In the genomic region with DNA sequence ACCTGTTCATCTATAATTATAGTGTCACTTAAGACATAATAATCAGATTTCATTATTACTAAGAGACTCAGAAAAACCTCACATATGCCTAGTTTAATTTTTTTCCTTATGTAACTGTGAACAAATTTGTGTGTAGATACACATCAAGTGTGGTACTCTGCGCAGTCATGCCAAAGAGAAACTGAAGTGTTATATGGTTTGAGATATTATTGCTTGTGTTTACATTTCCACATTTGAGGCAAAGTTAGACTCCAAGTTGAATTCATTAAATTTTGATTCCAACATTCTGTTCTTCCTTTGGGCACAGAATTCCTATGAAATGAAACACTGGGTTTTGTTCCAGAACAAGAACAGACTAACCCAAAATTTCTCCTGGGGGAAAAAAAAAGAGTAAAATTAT, we compare ENCODE assay signal across 8 cellular contexts. TPM values are rescaled to one million over a fixed set of nuclear protein-coding genes. Genes with fewer than 3 reads are reported as not detected.
DNase-seq lines count a peak whose midpoint lies in the region; ATAC-seq, FAIRE-seq and TF ChIP-seq lines count a peak whose summit lies in the region.

No MANE protein-coding gene starts in this region.

- H3K27ac ChIP-seq in breast epithelium (peak overlapping the region; percentile 98 to 99), mucosa of rectum (ENCODE audit: low read depth in 2 of 2, low read length in 2 of 2) (peak overlapping the region; percentile 99 to 100), aorta (ENCODE audit: low read depth in 1 of 2, low read length in 2 of 2) (peak overlapping the region in 1 of 2 donors; percentile 69)

- no peaks in the 10 kb centered on the region for H3K9me3 Mint-ChIP-seq in stimulated activated naive CD8-positive, alpha-beta T cell treated with anti-CD3 and anti-CD28 coated beads, Interleukin-15, Interleukin-2, amounts not matched to agents 100 ng/mL and 50 ng/mL, for 24 hours

- no peak for ATAC-seq in stimulated activated naive CD8-positive, alpha-beta T cell treated with anti-CD3 and anti-CD28 coated beads, Interleukin-15, Interleukin-2, amounts not matched to agents 100 U/mL and 50 U/mL, for 24 hours
- ATAC-seq in aorta (ENCODE audit: low FRiP score), result no peak

- H3K4me1 Mint-ChIP-seq in stimulated activated naive CD8-positive, alpha-beta T cell treated with anti-CD3 and anti-CD28 coated beads, Interleukin-15, Interleukin-2, amounts not matched to agents 100 ng/mL and 50 ng/mL, for 24 hours (ENCODE audit: low read depth), result peaks cover 70% of the 10 kb centered on the region

- no peaks in the 10 kb centered on the region for H3K27me3 Mint-ChIP-seq in stimulated activated naive CD8-positive, alpha-beta T cell treated with anti-CD3 and anti-CD28 coated beads, Interleukin-15, Interleukin-2, amounts not matched to agents 100 ng/mL and 50 ng/mL, for 24 hours

- H3K36me3 ChIP-seq in breast epithelium, result no peaks in the 10 kb centered on the region
- H3K36me3 ChIP-seq in mucosa of rectum (ENCODE audit: control insufficient read depth in 2 of 2, insufficient read depth in 2 of 2, low read length in 2 of 2), result no peaks in the 10 kb centered on the region
- H3K36me3 ChIP-seq in aorta (ENCODE audit: control insufficient read depth in 1 of 2, insufficient read depth in 2 of 2, low read length in 1 of 2), result no peaks in the 10 kb centered on the region

- peaks cover 39% of the 10 kb centered on the region for H3K36me3 Mint-ChIP-seq in stimulated activated naive CD8-positive, alpha-beta T cell treated with anti-CD3 and anti-CD28 coated beads, Interleukin-15, Interleukin-2, amounts not matched to agents 100 ng/mL and 50 ng/mL, for 24 hours (ENCODE audit: low read depth)

- FAIRE-seq in HTR-8/SVneo (lab: Jason Lieb, UNC), result no peak

- no peak for DNase-seq in stimulated activated naive CD8-positive, alpha-beta T cell treated with anti-CD3 and anti-CD28 coated beads, Interleukin-15, Interleukin-2, amounts not matched to agents 100 U/mL and 50 U/mL, for 24 hours
- no peak for DNase-seq in breast epithelium (ENCODE audit: low spot score in 2 of 2)
- DNase-seq in aorta, result no peak
- no peak for DNase-seq in nucleus accumbens (lab: John Stamatoyannopoulos, UW)
- DNase-seq in SKM-1 treated with dmso at 0.1 percent for 144 hours (lab: John Stamatoyannopoulos, UW; ENCODE audit: unreplicated experiment), result no peak
- no peak for DNase-seq in HTR-8/SVneo (ENCODE audit: insufficient read length, low spot score)

- H3K4me3 ChIP-seq in breast epithelium (peak overlapping the region; percentile 76 to 93 (median 87)), mucosa of rectum (ENCODE audit: low read length in 2 of 2) (peak overlapping the region; percentile 97 to 99), aorta (ENCODE audit: low read length in 2 of 2) (peak overlapping the region; percentile 80 to 86)

- peaks cover 0 to 18% of the 10 kb centered on the region in 2 donors for H3K4me1 ChIP-seq in breast epithelium
- H3K4me1 ChIP-seq in mucosa of rectum (ENCODE audit: control insufficient read depth in 2 of 2, insufficient read depth in 2 of 2, low read length in 2 of 2), result peaks cover 19 to 42% of the 10 kb centered on the region in 2 donors
- peaks cover 1 to 5% of the 10 kb centered on the region in 2 donors for H3K4me1 ChIP-seq in aorta (ENCODE audit: control insufficient read depth in 1 of 2, insufficient read depth in 2 of 2, low read length in 2 of 2)

- TF ChIP-seq CTCF in breast epithelium (IDR thresholded peaks at IDR 0.05), result no peak

- peak overlapping the region; percentile 94 to 99 for H3K9ac ChIP-seq in mucosa of rectum (ENCODE audit: low read depth in 1 of 2, low read length in 2 of 2)

- no peak for TF ChIP-seq POLR2A in breast epithelium (IDR thresholded peaks at IDR 0.05)

- peak overlapping the region; percentile 88 for H3K4me3 Mint-ChIP-seq in stimulated activated naive CD8-positive, alpha-beta T cell treated with anti-CD3 and anti-CD28 coated beads, Interleukin-15, Interleukin-2, amounts not matched to agents 100 ng/mL and 50 ng/mL, for 24 hours

- H3K27me3 ChIP-seq in breast epithelium (no peaks in the 10 kb centered on the region), mucosa of rectum (ENCODE audit: control insufficient read depth in 2 of 2, insufficient read depth in 2 of 2, low read length in 2 of 2) (no peaks in the 10 kb centered on the region), aorta (ENCODE audit: control insufficient read depth in 1 of 2, insufficient read depth in 2 of 2, low read length in 1 of 2) (no peaks in the 10 kb centered on the region)

- H3K9me3 ChIP-seq in breast epithelium (no peaks in the 10 kb centered on the region), mucosa of rectum (ENCODE audit: control insufficient read depth in 2 of 2, low read length in 2 of 2) (no peaks in the 10 kb centered on the region), aorta (ENCODE audit: control insufficient read depth, low read length) (no peaks in the 10 kb centered on the region)

- H3K27ac Mint-ChIP-seq in stimulated activated naive CD8-positive, alpha-beta T cell treated with anti-CD3 and anti-CD28 coated beads, Interleukin-15, Interleukin-2, amounts not matched to agents 100 ng/mL and 50 ng/mL, for 24 hours, result peak overlapping the region; percentile 93

- intact Hi-C loops in breast epithelium (cut with DNase I; ENCODE audit: low total_unique reads) (no loop called here), aorta (cut with DNase I) (loop anchor here (1.0 to 10.0 kb wide), 6 partner anchors 36 to 199 kb away; no protein-coding TSS in a partner anchor)

- WGBS in aorta, 2 donors, result 1 to 8% methylated on average over 1 of the region's 1 CpG

RNA-seq across cellular contexts. Expression of gene MBNL1, which starts 2.2 kb away (rescaled TPM):
- total RNA-seq in breast epithelium, result 100 to 1,000 TPM; 314 to 702 (median 353) TPM
- total RNA-seq in aorta, result 100 to 1,000 TPM; 485 to 689 TPM
- 100 to 1,000 TPM; 141 to 182 TPM for polyA plus RNA-seq in aorta
